In the genomic region with DNA sequence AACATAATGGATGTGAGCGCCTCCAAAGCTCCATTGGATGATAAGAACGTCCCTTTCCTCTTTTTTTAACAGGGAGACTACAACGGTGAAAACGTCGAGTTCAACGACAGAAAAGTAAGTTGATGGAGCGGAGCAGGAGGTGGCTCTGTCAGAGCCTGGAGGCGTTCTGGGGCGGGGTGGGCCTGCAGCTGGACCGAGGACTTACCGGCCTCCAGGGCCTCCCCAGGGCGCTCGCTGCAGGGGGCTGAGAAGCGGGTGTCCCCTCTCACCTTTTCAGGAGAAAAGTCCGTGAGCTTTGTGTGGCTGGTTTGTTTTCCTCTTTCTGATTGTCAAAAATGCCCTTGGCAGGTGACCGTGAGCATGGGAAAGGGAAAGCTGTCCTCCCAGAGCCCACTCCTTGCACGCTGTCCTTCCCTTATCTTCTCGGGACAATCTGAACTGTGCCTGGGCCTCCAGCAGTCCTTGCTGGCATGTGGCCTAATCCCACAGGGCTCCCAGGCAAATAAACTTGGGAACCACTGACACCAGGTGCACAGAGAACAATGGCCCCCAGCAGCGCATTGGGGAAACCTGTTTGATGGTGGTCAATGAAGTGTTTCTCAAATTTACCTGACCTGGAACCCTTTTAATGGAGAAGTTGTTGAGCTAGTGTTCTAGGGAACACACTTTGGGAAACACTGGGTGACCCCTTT, we compare ENCODE assay signal across 18 cellular contexts. TPM values are rescaled to one million over a fixed set of nuclear protein-coding genes. Genes with fewer than 3 reads are reported as not detected.
DNase-seq lines count a peak whose midpoint lies in the region; ATAC-seq and TF ChIP-seq lines count a peak whose summit lies in the region.
"Had no signal": no experiment of that assay in that cellular context is flagged by ENCODE, and none has a peak within 500 bp of the region (broad histone marks: within the 10 kb centered on the region; RNA-seq: fewer than 3 reads in every experiment).

No MANE protein-coding gene starts in this region.

- H3K79me2 ChIP-seq in GM23338 (replicated peaks; ENCODE audit: insufficient read depth), result no peaks in the 10 kb centered on the region

- no peaks in the 10 kb centered on the region for H3F3A ChIP-seq in GM23338 (replicated peaks; ENCODE audit: low read depth)

- no peak for ATAC-seq in GM23338
- no peak for ATAC-seq in GM19324 (IDR thresholded peaks at IDR 0.05; ENCODE audit: low FRiP score, unreplicated experiment)
- ATAC-seq in HG03039 (IDR thresholded peaks at IDR 0.05; ENCODE audit: unreplicated experiment), result no peak
- ATAC-seq: GM12878, HCT116, HepG2 had no signal

- H3K27ac ChIP-seq in GM23338 (ENCODE audit: low read depth), result 0 out of 2 replicates have a peak overlapping the region, but pooled peaks have one; percentile 3
- H3K27ac ChIP-seq: GM23248 had no signal

- H3K27me3 ChIP-seq in GM23338 (ENCODE audit: insufficient read depth), result no peaks in the 10 kb centered on the region

- no peaks in the 10 kb centered on the region for H4K20me1 ChIP-seq in GM23338 (replicated peaks; ENCODE audit: insufficient read depth)

- TF ChIP-seq CTCF in GM23338 (conservative IDR thresholded peaks at IDR 0.05; ENCODE audit: low read depth in 2 of 2), result no peak
- no peak for TF ChIP-seq CTCF in nephron progenitor cell (IDR thresholded peaks at IDR 0.05)

- intact Hi-C loops in activated naive CD4-positive, alpha-beta T cell treated with anti-CD3 and anti-CD28 coated beads for 36 hours (cut with micrococcal nuclease), result no loop called here

- no peaks in the 10 kb centered on the region for H3K36me3 Mint-ChIP-seq in activated naive CD4-positive, alpha-beta T cell treated with anti-CD3 and anti-CD28 coated beads, Interleukin-2, amount 10 ng/mL, durations not matched to agents 7 days and 5 days
- H3K36me3 Mint-ChIP-seq in activated naive CD4-positive, alpha-beta T cell treated with anti-CD3 and anti-CD28 coated beads for 36 hours (ENCODE audit: low read depth), result no peaks in the 10 kb centered on the region
- H3K36me3 Mint-ChIP-seq in GM23338 (ENCODE audit: low read depth) (no peaks in the 10 kb centered on the region; the same call in 2 of the 3 replicates), nephron progenitor cell (ENCODE audit: low read depth) (no peaks in the 10 kb centered on the region)

- no peak overlapping the region for H3K4me2 ChIP-seq in GM23338

- no peak overlapping the region for H3K4me3 Mint-ChIP-seq in activated naive CD4-positive, alpha-beta T cell treated with anti-CD3 and anti-CD28 coated beads, Interleukin-2, amount 10 ng/mL, durations not matched to agents 7 days and 5 days
- no peak overlapping the region for H3K4me3 Mint-ChIP-seq in activated naive CD4-positive, alpha-beta T cell treated with anti-CD3 and anti-CD28 coated beads for 36 hours
- H3K4me3 Mint-ChIP-seq in GM23338 (no peak overlapping the region), nephron progenitor cell (no peak overlapping the region)

- CTCF ChIA-PET in activated naive CD4-positive, alpha-beta T cell treated with anti-CD3 and anti-CD28 coated beads, Interleukin-2, amount 10 ng/mL, durations not matched to agents 7 days and 5 days (lab: Charles Lee), result no interaction called here
- CTCF ChIA-PET in activated naive CD4-positive, alpha-beta T cell treated with anti-CD3 and anti-CD28 coated beads for 36 hours (lab: Charles Lee), result no interaction called here

- no peaks in the 10 kb centered on the region for H3K36me3 ChIP-seq in GM23338 (ENCODE audit: insufficient read depth)

- H3K4me1 Mint-ChIP-seq in activated naive CD4-positive, alpha-beta T cell treated with anti-CD3 and anti-CD28 coated beads, Interleukin-2, amount 10 ng/mL, durations not matched to agents 7 days and 5 days, result peaks cover 2% of the 10 kb centered on the region
- H3K4me1 Mint-ChIP-seq in activated naive CD4-positive, alpha-beta T cell treated with anti-CD3 and anti-CD28 coated beads for 36 hours (ENCODE audit: low read depth), result peaks cover 4% of the 10 kb centered on the region
- H3K4me1 Mint-ChIP-seq in GM23338 (peaks cover 7% of the 10 kb centered on the region), nephron progenitor cell (peaks cover 18% of the 10 kb centered on the region)

- 0 out of 2 replicates have a peak, but pooled peaks cover 2% of the 10 kb centered on the region for H3K4me1 ChIP-seq in GM23338 (ENCODE audit: insufficient read depth)

- H3K4me3 ChIP-seq in GM23338, result no peak overlapping the region
- H3K4me3 ChIP-seq: GM12878, GM23248 had no signal

- no peak overlapping the region for H2AFZ ChIP-seq in GM23338
- H2AFZ ChIP-seq: GM23248 had no signal

- peak overlapping the region; percentile 42 for H3K27ac Mint-ChIP-seq in activated naive CD4-positive, alpha-beta T cell treated with anti-CD3 and anti-CD28 coated beads, Interleukin-2, amount 10 ng/mL, durations not matched to agents 7 days and 5 days
- H3K27ac Mint-ChIP-seq in activated naive CD4-positive, alpha-beta T cell treated with anti-CD3 and anti-CD28 coated beads for 36 hours, result no peak overlapping the region
- H3K27ac Mint-ChIP-seq in GM23338 (no peak overlapping the region), nephron progenitor cell (peak overlapping the region; percentile 36)

- DNase-seq in activated naive CD4-positive, alpha-beta T cell treated with anti-CD3 and anti-CD28 coated beads, Interleukin-2, amount 10 ng/mL, durations not matched to agents 7 days and 5 days, result no peak
- no peak for DNase-seq in activated naive CD4-positive, alpha-beta T cell treated with anti-CD3 and anti-CD28 coated beads for 36 hours
- no peak for DNase-seq in GM23338 (ENCODE audit: low spot score)
- DNase-seq in NCI-H2107 treated with DMSO at 0.1 percent for 48 hours (lab: John Stamatoyannopoulos, UW; ENCODE audit: unreplicated experiment), result peak; percentile 25
- DNase-seq in nephron progenitor cell, result no peak
- no peak for DNase-seq in activated CD4-positive, CD25-positive, alpha-beta regulatory T cell (lab: John Stamatoyannopoulos, UW)
- DNase-seq: C1 segment of cervical spinal cord, DMS 273 treated with DMSO at 0.1 percent for 48 hours, GDM1, GM23248, NCI-H1930, NCI-H510A treated with DMSO at 0.1 percent for 48 hours, SIG-M5 had no signal

- no peaks in the 10 kb centered on the region for H3K9me3 Mint-ChIP-seq in activated naive CD4-positive, alpha-beta T cell treated with anti-CD3 and anti-CD28 coated beads, Interleukin-2, amount 10 ng/mL, durations not matched to agents 7 days and 5 days
- no peaks in the 10 kb centered on the region for H3K9me3 Mint-ChIP-seq in activated naive CD4-positive, alpha-beta T cell treated with anti-CD3 and anti-CD28 coated beads for 36 hours
- H3K9me3 Mint-ChIP-seq in GM23338, result peaks cover 8% of the 10 kb centered on the region
- no peaks in the 10 kb centered on the region for H3K9me3 Mint-ChIP-seq in nephron progenitor cell

- H3K9me2 ChIP-seq in GM23338 (ENCODE audit: insufficient read depth), result no peaks in the 10 kb centered on the region

- peaks cover 18% of the 10 kb centered on the region for H3K27me3 Mint-ChIP-seq in activated naive CD4-positive, alpha-beta T cell treated with anti-CD3 and anti-CD28 coated beads, Interleukin-2, amount 10 ng/mL, durations not matched to agents 7 days and 5 days
- peaks cover 16% of the 10 kb centered on the region for H3K27me3 Mint-ChIP-seq in activated naive CD4-positive, alpha-beta T cell treated with anti-CD3 and anti-CD28 coated beads for 36 hours (ENCODE audit: low read depth)
- H3K27me3 Mint-ChIP-seq in GM23338 (ENCODE audit: insufficient read depth, low read depth, poor library complexity) (peaks cover 18% of the 10 kb centered on the region), nephron progenitor cell (ENCODE audit: low read depth, poor library complexity) (peaks cover 51% of the 10 kb centered on the region)

TF ChIP-seq in GM23338, 12 proteins besides CTCF, POLR2A, EP300 and RAD21:
- TF ChIP-seq JUNB (IDR thresholded peaks at IDR 0.05; ENCODE audit: unreplicated experiment) (no peak), EZH2phosphoT487 (IDR thresholded peaks at IDR 0.05; ENCODE audit: unreplicated experiment) (no peak)

RNA-seq across cellular contexts. Expression of gene ANO1, which starts 38.4 kb away (rescaled TPM):
- total RNA-seq in activated naive CD4-positive, alpha-beta T cell treated with anti-CD3 and anti-CD28 coated beads for 36 hours, result not detected
- 3.4 and 3.9 TPM in 2 replicates for total RNA-seq in GM23338 (2014; rRNA removed; shearing (Covaris generic))
- 1.3 and 1.4 TPM in 2 replicates for polyA plus RNA-seq in GM23338 (2016; fragmentation: Nextera tagmentation; extraction: Ambion mirVana)
- total RNA-seq: HepG2 had no signal
- polyA plus RNA-seq: GM23248, HepG2 had no signal

Comparison
In these comparisons a context has a peak if more than half of its experiments do, and no peak if none do; other contexts are left out.
1. H3K27ac Mint-ChIP-seq: peak in activated naive CD4-positive, alpha-beta T cell treated with anti-CD3 and anti-CD28 coated beads, Interleukin-2, amount 10 ng/mL, durations not matched to agents 7 days and 5 days (single experiment) and nephron progenitor cell (single experiment); none in activated naive CD4-positive, alpha-beta T cell treated with anti-CD3 and anti-CD28 coated beads for 36 hours (single experiment) and GM23338 (single experiment).